8 cellular contexts compared by ENCODE assay signal in genomic region chr9:131739192-131739961, GRCh38. TPM values are rescaled to one million over a fixed set of nuclear protein-coding genes. Genes with fewer than 3 reads are reported as not detected.
DNase-seq lines count a peak whose midpoint lies in the region; ATAC-seq and TF ChIP-seq lines count a peak whose summit lies in the region.

No MANE protein-coding gene starts in this region.

- DNase-seq in EL (peak; percentile 39), H7 (peak; percentile 90), NT2/D1 (ENCODE audit: low read depth, low spot score) (no peak), heart left ventricle (peak; percentile 52 to 78 (median 61)), progenitor cell of endocrine pancreas (ENCODE audit: low spot score, unreplicated experiment) (peak; percentile 29), H4 (ENCODE audit: low spot score) (no peak)
- peak in 1 of 2 donors; percentile 53 for DNase-seq in activated naive CD4-positive, alpha-beta T cell treated with anti-CD3 and anti-CD28 coated beads, Interleukin-2, amount 50 U/mL, for 72 hours (ENCODE audit: low spot score in 2 of 2)

- no peaks in the 10 kb centered on the region for H3K27me3 ChIP-seq in H7 (ENCODE audit: control insufficient read depth, insufficient read depth, low read length)
- H3K27me3 ChIP-seq in NT2/D1 (ENCODE audit: insufficient read depth, insufficient read length), result no peaks in the 10 kb centered on the region
- no peaks in the 10 kb centered on the region for H3K27me3 ChIP-seq in heart left ventricle

- peak; percentile 52 to 55 for ATAC-seq in activated naive CD4-positive, alpha-beta T cell treated with anti-CD3 and anti-CD28 coated beads, Interleukin-2, amount 50 U/mL, for 72 hours
- ATAC-seq in heart left ventricle, result peak in 3 of 4 donors; percentile 35 to 58 (median 57)
- ATAC-seq in HG02973 (IDR thresholded peaks at IDR 0.05; ENCODE audit: unreplicated experiment), result no peak

- intact Hi-C loops in heart left ventricle (cut with DNase I), result loop anchor here (1.0 to 10.0 kb wide), 9 partner anchors 42 to 148 kb away; no protein-coding TSS in a partner anchor

- peak overlapping the region; percentile 94 for H3K4me3 Mint-ChIP-seq in progenitor cell of endocrine pancreas (ENCODE audit: low read depth)

- no peaks in the 10 kb centered on the region for H3K9me3 Mint-ChIP-seq in activated naive CD4-positive, alpha-beta T cell treated with anti-CD3 and anti-CD28 coated beads, Interleukin-2, amount 50 U/mL, for 72 hours
- H3K9me3 Mint-ChIP-seq in progenitor cell of endocrine pancreas (ENCODE audit: low read depth), result no peaks in the 10 kb centered on the region

- no peaks in the 10 kb centered on the region for H3K27me3 Mint-ChIP-seq in progenitor cell of endocrine pancreas

- WGBS in heart left ventricle, 4 donors, result 0 to 1% (median 0%) methylated on average over 10 to 96 of the region's 96 CpGs

- TF ChIP-seq POLR2A in heart left ventricle (IDR thresholded peaks at IDR 0.05), result no peak

- H3K4me3 ChIP-seq in H7 (ENCODE audit: insufficient read depth, low read depth, low read length) (peak overlapping the region; percentile 63), NT2/D1 (ENCODE audit: insufficient read length, low read depth) (peak overlapping the region; percentile 69), heart left ventricle (peak overlapping the region; percentile 29 to 93 (median 72))

- no peak for TF ChIP-seq CTCF in heart left ventricle (IDR thresholded peaks at IDR 0.05)
- TF ChIP-seq CTCF in progenitor cell of endocrine pancreas (IDR thresholded peaks at IDR 0.05; ENCODE audit: unreplicated experiment), result no peak

- H3K9ac ChIP-seq in NT2/D1 (ENCODE audit: insufficient read length, low read depth), result peak overlapping the region; percentile 86

- H3K4me1 Mint-ChIP-seq in progenitor cell of endocrine pancreas (ENCODE audit: low read depth), result peaks cover 39% of the 10 kb centered on the region

- H3K9me3 ChIP-seq in NT2/D1 (ENCODE audit: insufficient read depth, low read length) (peaks cover 37% of the 10 kb centered on the region; the same call in 1 of the 2 replicates), heart left ventricle (no peaks in the 10 kb centered on the region)

- H3K36me3 Mint-ChIP-seq in activated naive CD4-positive, alpha-beta T cell treated with anti-CD3 and anti-CD28 coated beads, Interleukin-2, amount 50 U/mL, for 72 hours, result peaks cover 12 to 21% of the 10 kb centered on the region in 2 donors
- no peaks in the 10 kb centered on the region for H3K36me3 Mint-ChIP-seq in progenitor cell of endocrine pancreas (ENCODE audit: insufficient read depth)

- H3K4me1 ChIP-seq in NT2/D1 (ENCODE audit: insufficient read depth, insufficient read length), result peaks cover 10% of the 10 kb centered on the region
- peaks cover 3 to 59% (median 42%) of the 10 kb centered on the region in 12 donors for H3K4me1 ChIP-seq in heart left ventricle

- H3K36me3 ChIP-seq in H7 (replicated peaks; ENCODE audit: control insufficient read depth, insufficient read depth, low read length), result no peaks in the 10 kb centered on the region; the same call in 1 of the 2 replicates
- H3K36me3 ChIP-seq in NT2/D1 (ENCODE audit: insufficient read depth, insufficient read length, low read length), result peaks cover 15% of the 10 kb centered on the region
- H3K36me3 ChIP-seq in heart left ventricle, result peaks cover 0 to 7% (median 0%) of the 10 kb centered on the region in 9 donors

- H3K27ac Mint-ChIP-seq in activated naive CD4-positive, alpha-beta T cell treated with anti-CD3 and anti-CD28 coated beads, Interleukin-2, amount 50 U/mL, for 72 hours, result peak overlapping the region; percentile 91 to 95
- H3K27ac Mint-ChIP-seq in progenitor cell of endocrine pancreas, result peak overlapping the region; percentile 92

- H3K27ac ChIP-seq in heart left ventricle, result peak overlapping the region; percentile 80 to 96 (median 88)

RNA-seq across cellular contexts. Expression of gene RAPGEF1, which starts 0.5 kb away (rescaled TPM):
- total RNA-seq in H7 (2014; rRNA removed; shearing (Covaris generic)), result 47.1 and 49.6 TPM in 2 replicates
- 100 to 1,000 TPM in 1 of 2 donors, 10 to 100 TPM in 1; 45.8 to 105 TPM for total RNA-seq in activated naive CD4-positive, alpha-beta T cell treated with anti-CD3 and anti-CD28 coated beads, Interleukin-2, amount 50 U/mL, for 72 hours
- total RNA-seq in heart left ventricle, result 100 to 1,000 TPM in 7 of 9 donors, 10 to 100 TPM in 2; 81.9 to 161 (median 116) TPM
- polyA plus RNA-seq in heart left ventricle, result 100 to 1,000 TPM in 1 of 2 donors, 10 to 100 TPM in 1; 50.6 to 114 TPM
- total RNA-seq in progenitor cell of endocrine pancreas, result 57.3 and 62.8 TPM in 2 replicates
- total RNA-seq in H4 (2014; rRNA removed; shearing (Covaris generic)), result 7.5 and 9.7 TPM in 2 replicates

Comparison
In these comparisons a context has a peak if more than half of its experiments do, and no peak if none do; other contexts are left out.
1. DNase-seq: peak in EL (single experiment), H7 (single experiment), heart left ventricle (5 of 5) and progenitor cell of endocrine pancreas (single experiment); none in NT2/D1 (single experiment) and H4 (single experiment).
2. Peak in every context shown above with its lines, with median percentiles within 50 percentile points of each other: H3K4me3 ChIP-seq.